8 cellular contexts compared by ENCODE assay signal in the genomic region with DNA sequence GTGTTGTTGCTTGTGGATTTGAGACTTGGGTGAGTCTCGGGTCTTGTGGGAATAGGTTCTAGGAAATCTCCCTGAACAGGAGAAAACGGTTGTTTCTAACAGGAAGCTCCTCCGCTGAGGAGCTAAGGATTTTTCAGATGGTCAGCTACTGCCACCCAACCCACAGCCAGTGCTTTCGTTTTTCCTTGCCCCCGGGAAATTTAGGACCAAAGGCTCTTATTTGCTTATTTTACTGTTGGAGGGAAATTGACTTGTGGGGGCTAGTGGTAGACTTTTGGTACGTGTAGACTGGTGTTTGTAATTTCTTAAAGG. TPM values are rescaled to one million over a fixed set of nuclear protein-coding genes. Genes with fewer than 3 reads are reported as not detected.
DNase-seq lines count a peak whose midpoint lies in the region; ATAC-seq and TF ChIP-seq lines count a peak whose summit lies in the region.

No MANE protein-coding gene starts in this region.

- H2BK20ac ChIP-seq in IMR-90 (ENCODE audit: low read depth, low read length), result peak overlapping the region; percentile 11; the same call in 1 of the 2 replicates

- no peak overlapping the region; the same call in none of the 2 replicates for H4K91ac ChIP-seq in IMR-90 (ENCODE audit: insufficient read depth, low read depth, low read length)

- ATAC-seq in IMR-90 (ENCODE audit: low read depth) (peak; percentile 12), lung (ENCODE audit: insufficient read depth, low FRiP score) (no peak)

- H3K27ac Mint-ChIP-seq in dendritic cell treated with granulocyte-macrophage colony-stimulating factor and Interleukin-4, amounts not matched to agents 40 ng/mL and 50 ng/mL, for 4 days, result no peak overlapping the region

- dilution Hi-C loops in IMR-90 (cut with HindIII; ENCODE audit: low sequenced_read_pairs, unreplicated experiment), result no loop called here

- CTCF ChIA-PET in IMR-90 (lab: Yijun Ruan, JAX), result interaction anchor here (0.6 kb wide), 1 partner anchor 87 kb away, joined by 3 read pairs; no protein-coding TSS in a partner anchor

- H3K14ac ChIP-seq in IMR-90 (replicated peaks; ENCODE audit: low read depth, low read length), result peak overlapping the region; percentile 48

- peak overlapping the region; percentile 59 for H4K5ac ChIP-seq in IMR-90 (ENCODE audit: low read depth, low read length)

- peaks cover 19 to 23% of the 10 kb centered on the region in 2 experiments for H3K79me1 ChIP-seq in IMR-90 (ENCODE audit: low read depth in 1 of 2, low read length in 2 of 2)

- in situ Hi-C loops in IMR-90 (cut with MboI; ENCODE audit: low sequenced_read_pairs) (no loop called here), transverse colon (cut with MboI; ENCODE audit: low pct_ligation_motif_present in 1 of 4, low pct_unique_long_range_greater_than_20kb in 1 of 4, low sequenced_read_pairs in 3 of 4) (no loop called here), G401 (cut with HindIII; ENCODE audit: low sequenced_read_pairs) (no loop called here)

- H2AFZ ChIP-seq in IMR-90 (replicated peaks; ENCODE audit: low read length, poor library complexity), result peak overlapping the region; percentile 97

- H3K36me3 ChIP-seq in IMR-90 (ENCODE audit: control insufficient read depth, insufficient read depth, low read length) (no peaks in the 10 kb centered on the region), lung (ENCODE audit: control insufficient read depth in 2 of 2, insufficient read depth in 2 of 2, low read length in 2 of 2) (no peaks in the 10 kb centered on the region), transverse colon (no peaks in the 10 kb centered on the region)

- no peak for DNase-seq in AG10803 (ENCODE audit: low read depth)
- DNase-seq in IMR-90, result peak; percentile 54
- no peak for DNase-seq in lung (ENCODE audit: low spot score)
- no peak for DNase-seq in transverse colon
- DNase-seq in G401 (ENCODE audit: low spot score), result no peak
- no peak for DNase-seq in NCI-H2081 treated with DMSO at 0.1 percent for 48 hours (lab: John Stamatoyannopoulos, UW)
- DNase-seq in H4 (ENCODE audit: low spot score), result no peak

- 0 out of 3 replicates have a peak overlapping the region, but pooled peaks have one; percentile 9 for H2BK15ac ChIP-seq in IMR-90 (ENCODE audit: low read depth, low read length)

- H3K4me3 ChIP-seq in AG10803 (ENCODE audit: low read length) (peak overlapping the region; percentile 85), IMR-90 (ENCODE audit: insufficient read depth, low read depth, low read length) (peak overlapping the region; percentile 97), lung (peak overlapping the region; percentile 86), transverse colon (peak overlapping the region; percentile 73 to 88 (median 76))

- no peaks in the 10 kb centered on the region for H3K27me3 ChIP-seq in IMR-90 (ENCODE audit: control insufficient read depth, insufficient read depth, low read length)
- no peaks in the 10 kb centered on the region for H3K27me3 ChIP-seq in lung (ENCODE audit: control insufficient read depth, insufficient read depth)
- H3K27me3 ChIP-seq in transverse colon, result no peaks in the 10 kb centered on the region

- POLR2A ChIA-PET in IMR-90 (lab: Charles Lee; ENCODE audit: unreplicated experiment), result interaction anchor here (0.7 to 1.0 kb wide), 2 partner anchors 30 to 101 kb away, joined by 3 read pairs; no protein-coding TSS in a partner anchor

- peaks cover 51% of the 10 kb centered on the region for H3K27me3 Mint-ChIP-seq in dendritic cell treated with granulocyte-macrophage colony-stimulating factor and Interleukin-4, amounts not matched to agents 40 ng/mL and 50 ng/mL, for 4 days

- peak overlapping the region; percentile 81 for H3K9ac ChIP-seq in IMR-90 (ENCODE audit: low read depth, low read length)

- H3K4me1 ChIP-seq in IMR-90 (ENCODE audit: control insufficient read depth, insufficient read depth, low read length) (peaks cover 3% of the 10 kb centered on the region), lung (ENCODE audit: control insufficient read depth in 2 of 2, insufficient read depth in 2 of 2, low read length in 2 of 2) (peaks cover 3 to 12% of the 10 kb centered on the region in 2 donors), transverse colon (peaks cover 0 to 30% (median 9%) of the 10 kb centered on the region in 4 donors)

- H3K23ac ChIP-seq in IMR-90 (ENCODE audit: low read depth, low read length), result peak overlapping the region; percentile 77

- no peaks in the 10 kb centered on the region; the same call in 1 of the 2 replicates for H3K9me1 ChIP-seq in IMR-90 (ENCODE audit: insufficient read depth, low read length)

- H2BK5ac ChIP-seq in IMR-90 (ENCODE audit: low read depth, low read length, poor library complexity, severe bottlenecking), result peak overlapping the region; percentile 47

- peak overlapping the region; percentile 95 for H3K4me2 ChIP-seq in IMR-90 (ENCODE audit: low read depth, low read length)

- peak overlapping the region; percentile 47 for H2BK120ac ChIP-seq in IMR-90 (ENCODE audit: low read depth, low read length)

- H3K9me3 Mint-ChIP-seq in dendritic cell treated with granulocyte-macrophage colony-stimulating factor and Interleukin-4, amounts not matched to agents 40 ng/mL and 50 ng/mL, for 4 days, result no peaks in the 10 kb centered on the region

- TF ChIP-seq RAD21 in IMR-90 (IDR thresholded peaks at IDR 0.05; ENCODE audit: low read length), result no peak

- H3K4me1 Mint-ChIP-seq in dendritic cell treated with granulocyte-macrophage colony-stimulating factor and Interleukin-4, amounts not matched to agents 40 ng/mL and 50 ng/mL, for 4 days (ENCODE audit: low read depth), result peaks cover 10% of the 10 kb centered on the region

- no peaks in the 10 kb centered on the region for H3K36me3 Mint-ChIP-seq in dendritic cell treated with granulocyte-macrophage colony-stimulating factor and Interleukin-4, amounts not matched to agents 40 ng/mL and 50 ng/mL, for 4 days (ENCODE audit: low read depth)

- no peak for TF ChIP-seq EP300 in transverse colon (IDR thresholded peaks at IDR 0.05; ENCODE audit: low read depth)

- H3K27ac ChIP-seq in IMR-90 (ENCODE audit: insufficient read depth, low read length), result peak overlapping the region; percentile 79
- peak overlapping the region; percentile 85 to 91 for H3K27ac ChIP-seq in lung (ENCODE audit: low read depth in 1 of 2, low read length in 1 of 2)
- peak overlapping the region; percentile 92 to 95 (median 94) for H3K27ac ChIP-seq in transverse colon

- no TSS peak for BruUV-seq in IMR-90 (replicated peaks; lab: Mats Ljungman, UMichigan)

- TF ChIP-seq CTCF in AG10803 (conservative IDR thresholded peaks at IDR 0.05; ENCODE audit: low read length) (no peak), IMR-90 (conservative IDR thresholded peaks at IDR 0.05; ENCODE audit: low read depth, low read length) (no peak), lung (IDR thresholded peaks at IDR 0.05; ENCODE audit: control extremely low read depth, extremely low read depth) (no peak), transverse colon (IDR thresholded peaks at IDR 0.05) (no peak)

- peak overlapping the region; percentile 73; the same call in 1 of the 2 replicates for H3K56ac ChIP-seq in IMR-90 (ENCODE audit: extremely low read depth, insufficient read depth, low read length)

- 0 out of 2 replicates have a peak, but pooled peaks cover 7% of the 10 kb centered on the region for H4K20me1 ChIP-seq in IMR-90 (ENCODE audit: insufficient read depth, low read length)

- H4K8ac ChIP-seq in IMR-90 (ENCODE audit: low read depth in 2 of 2, low read length in 2 of 2), result peak overlapping the region; percentile 4 to 43; a peak in 3 of 4 replicates

- H3K18ac ChIP-seq in IMR-90 (ENCODE audit: low read depth, low read length), result peak overlapping the region; percentile 63

- WGBS in IMR-90 (ENCODE audit: extremely low coverage in 2 of 2, insufficient read length in 1 of 2), 2 experiments, result no CpG with 5 or more reads among the region's 6 CpGs
- WGBS in lung, 2 donors, result 0 to 1% methylated on average over 6 of the region's 6 CpGs
- 0 to 3% methylated on average over 3 to 6 of the region's 6 CpGs for WGBS in transverse colon (ENCODE audit: low coverage in 1 of 2), 2 donors

- H3K4ac ChIP-seq in IMR-90 (ENCODE audit: low read depth, low read length), result peak overlapping the region; percentile 80

- intact Hi-C loops in IMR-90 (cut with micrococcal nuclease), result loop anchor here (10.0 kb wide), 1 partner anchor 1062 kb away; no protein-coding TSS in a partner anchor
- intact Hi-C loops in dendritic cell treated with granulocyte-macrophage colony-stimulating factor and Interleukin-4, amounts not matched to agents 40 ng/mL and 50 ng/mL, for 4 days (cut with micrococcal nuclease), result no loop called here
- intact Hi-C loops in transverse colon (cut with DNase I; ENCODE audit: low total_unique reads), result no loop called here

- H2AK9ac ChIP-seq in IMR-90 (replicated peaks; ENCODE audit: low read depth, low read length, poor library complexity), result peak overlapping the region; percentile 77

- H3K9me3 ChIP-seq in IMR-90 (ENCODE audit: control insufficient read depth, insufficient read depth, low read length) (no peaks in the 10 kb centered on the region), lung (ENCODE audit: control insufficient read depth in 2 of 2, insufficient read depth in 1 of 2, low read length in 1 of 2) (peaks cover 0 to 2% of the 10 kb centered on the region in 2 donors), transverse colon (no peaks in the 10 kb centered on the region)

- TF ChIP-seq POLR2A in IMR-90 (IDR thresholded peaks at IDR 0.05; ENCODE audit: low read depth, low read length), result no peak
- TF ChIP-seq POLR2A in transverse colon (IDR thresholded peaks at IDR 0.05), result no peak

- no peak overlapping the region for H2AK5ac ChIP-seq in IMR-90 (ENCODE audit: low read depth, low read length)

- H3K4me3 Mint-ChIP-seq in dendritic cell treated with granulocyte-macrophage colony-stimulating factor and Interleukin-4, amounts not matched to agents 40 ng/mL and 50 ng/mL, for 4 days, result peak overlapping the region; percentile 81

TF ChIP-seq in IMR-90, 13 proteins besides CTCF, POLR2A, EP300 and RAD21:
- TF ChIP-seq SMC3 (IDR thresholded peaks at IDR 0.05; ENCODE audit: low read depth, low read length) (no peak), RFX5 (IDR thresholded peaks at IDR 0.05; ENCODE audit: low read depth, low read length) (no peak), NFE2L2 (IDR thresholded peaks at IDR 0.05; ENCODE audit: low read depth, low read length) (no peak)

RNA-seq across cellular contexts. Expression of a gene that starts 0.8 kb away (rescaled TPM):
- 24.4 and 46.1 TPM in 2 replicates for total RNA-seq in IMR-90 (2012; rRNA removed)
- 17.3 and 22.5 TPM in 2 replicates for polyA plus RNA-seq in IMR-90 (2012; rRNA removed)
- polyA plus RNA-seq in IMR-90 (2012; cell fraction: cytosol; rRNA removed), result 5.1 and 5.6 TPM in 2 replicates
- polyA plus RNA-seq in IMR-90 (2012; cell fraction: nucleus; rRNA removed; ENCODE audit: low replicate concordance), result 1.2 and 5.5 TPM in 2 replicates
- total RNA-seq in lung, result 10 to 100 TPM; 16.7 to 24.8 TPM
- polyA plus RNA-seq in lung, result 1 to 10 TPM; 4.9 to 9.5 TPM
- total RNA-seq in transverse colon, result 10 to 100 TPM in 3 of 4 donors, 1 to 10 TPM in 1; 4.1 to 37.3 (median 23.4) TPM
- total RNA-seq in G401 (2014; rRNA removed; shearing (Covaris generic)), result 30.0 and 39.7 TPM in 2 replicates
- total RNA-seq in H4 (2014; rRNA removed; shearing (Covaris generic)), result 55.8 and 63.5 TPM in 2 replicates
